22 cellular contexts compared by ENCODE assay signal in genomic region chr6:150777731-150778130, GRCh38.
DNase-seq lines count a peak whose midpoint lies in the region; ATAC-seq, FAIRE-seq and TF ChIP-seq lines count a peak whose summit lies in the region.
"Had no signal": no experiment of that assay in that cellular context is flagged by ENCODE, and none has a peak within 500 bp of the region (broad histone marks: within the 10 kb centered on the region; RNA-seq: fewer than 3 reads in every experiment).

No MANE protein-coding gene starts in this region.

- H3K4me3 ChIP-seq in left ventricle myocardium inferior = no peak overlapping the region
- H3K4me3 ChIP-seq in right atrium auricular region = no peak overlapping the region
- H3K4me3 ChIP-seq in astrocyte (ENCODE audit: insufficient read depth, low read depth, low read length) = no peak overlapping the region
- no peak overlapping the region for H3K4me3 ChIP-seq in osteoblast (ENCODE audit: insufficient read depth, low read length)
- no peak overlapping the region for H3K4me3 ChIP-seq in Caco-2 (ENCODE audit: low read depth, low read length)
- H3K4me3 ChIP-seq: A549, BLaER1, GM23248, K562 had no signal

- BruUV-seq in Caco-2 (replicated peaks; lab: Mats Ljungman, UMichigan) = no TSS peak

- POLR2A ChIA-PET in Caco-2 (lab: Charles Lee) = no interaction called here

- DNase-seq in left ventricle myocardium inferior (no peak), right atrium auricular region (ENCODE audit: low spot score) (no peak), astrocyte (ENCODE audit: low read depth) (no peak), osteoblast (ENCODE audit: insufficient read length, low spot score, missing footprints) (peak; percentile 6), GM19240 (ENCODE audit: insufficient read length, low spot score) (no peak), Caco-2 (no peak)
- DNase-seq: AML-193; Calu3; CD4-positive, alpha-beta memory T cell; DMS79 treated with DMSO at 0.1 percent for 48 hours; GF-D8; GM23248; HCEC 1CT; IMR-90 had no signal

- ATAC-seq in GM18907 (IDR thresholded peaks at IDR 0.05; ENCODE audit: unreplicated experiment) = no peak
- ATAC-seq: A549, K562 had no signal

- peaks cover 29% of the 10 kb centered on the region for H3K4me1 ChIP-seq in left ventricle myocardium inferior
- H3K4me1 ChIP-seq in right atrium auricular region = peaks cover 0 to 4% of the 10 kb centered on the region in 2 donors
- H3K4me1 ChIP-seq in astrocyte (ENCODE audit: insufficient read depth, low read length) = peaks cover 3% of the 10 kb centered on the region
- H3K4me1 ChIP-seq in osteoblast (ENCODE audit: insufficient read depth, low read length) = no peaks in the 10 kb centered on the region
- no peaks in the 10 kb centered on the region for H3K4me1 ChIP-seq in Caco-2
- H3K4me1 ChIP-seq: A549, BLaER1 had no signal

- H3K4me2 ChIP-seq in astrocyte (ENCODE audit: low read length) (no peak overlapping the region), osteoblast (ENCODE audit: insufficient read depth, low read length) (no peak overlapping the region)
- H3K4me2 ChIP-seq: A549, BLaER1 had no signal

- no peaks in the 10 kb centered on the region for H3K27me3 ChIP-seq in left ventricle myocardium inferior (ENCODE audit: low read depth)
- H3K27me3 ChIP-seq in right atrium auricular region = no peaks in the 10 kb centered on the region
- no peaks in the 10 kb centered on the region for H3K27me3 ChIP-seq in astrocyte (ENCODE audit: insufficient read depth, low read length)
- no peaks in the 10 kb centered on the region for H3K27me3 ChIP-seq in osteoblast (ENCODE audit: insufficient read depth, low read length)
- H3K27me3 ChIP-seq in Caco-2 (replicated peaks; ENCODE audit: control insufficient read depth, insufficient read depth, low read length) = no peaks in the 10 kb centered on the region
- H3K27me3 ChIP-seq: BLaER1 had no signal

- intact Hi-C loops in left ventricle myocardium inferior (cut with micrococcal nuclease) = no loop called here
- intact Hi-C loops in Caco-2 (cut with micrococcal nuclease; ENCODE audit: unreplicated experiment) = no loop called here

- H3K9me3 ChIP-seq in left ventricle myocardium inferior (replicated peaks) (peaks cover 15% of the 10 kb centered on the region), right atrium auricular region (peaks cover 0 to 10% of the 10 kb centered on the region in 2 donors), astrocyte (ENCODE audit: insufficient read depth, low read depth, low read length) (no peaks in the 10 kb centered on the region), osteoblast (ENCODE audit: low read depth, low read length) (peaks cover 5% of the 10 kb centered on the region), Caco-2 (0 out of 2 replicates have a peak, but pooled peaks cover 6% of the 10 kb centered on the region)

- TF ChIP-seq CTCF in left ventricle myocardium inferior (IDR thresholded peaks at IDR 0.05; ENCODE audit: borderline replicate concordance) (no peak), right atrium auricular region (IDR thresholded peaks at IDR 0.05) (no peak), astrocyte (IDR thresholded peaks at IDR 0.05; ENCODE audit: insufficient read depth, low read depth, low read length) (no peak), osteoblast (IDR thresholded peaks at IDR 0.05; ENCODE audit: extremely low read depth, low read depth, low read length) (no peak), Caco-2 (IDR thresholded peaks at IDR 0.05; ENCODE audit: insufficient read depth in 1 of 2, low read depth in 1 of 2, low read length in 1 of 2, severe bottlenecking in 1 of 2, unreplicated experiment in 1 of 2) (no peak)

- H3K36me3 ChIP-seq in left ventricle myocardium inferior = peaks cover 6% of the 10 kb centered on the region
- H3K36me3 ChIP-seq in right atrium auricular region = no peaks in the 10 kb centered on the region
- H3K36me3 ChIP-seq in astrocyte (ENCODE audit: insufficient read depth, low read length) = no peaks in the 10 kb centered on the region
- no peaks in the 10 kb centered on the region for H3K36me3 ChIP-seq in osteoblast (ENCODE audit: insufficient read depth, low read length)
- no peaks in the 10 kb centered on the region for H3K36me3 ChIP-seq in Caco-2 (ENCODE audit: control insufficient read depth, insufficient read depth, low read length)
- H3K36me3 ChIP-seq: BLaER1 had no signal

- H3K27me3 Mint-ChIP-seq in astrocyte (ENCODE audit: low read depth, unreplicated experiment) (no peaks in the 10 kb centered on the region), Caco-2 (ENCODE audit: insufficient read depth, unreplicated experiment) (no peaks in the 10 kb centered on the region)
- H3K27me3 Mint-ChIP-seq: CD4-positive, alpha-beta memory T cell had no signal

- peaks cover 16% of the 10 kb centered on the region for H3K36me3 Mint-ChIP-seq in astrocyte (ENCODE audit: low read depth, unreplicated experiment)
- H3K36me3 Mint-ChIP-seq in Caco-2 (ENCODE audit: insufficient read depth, unreplicated experiment) = peaks cover 42% of the 10 kb centered on the region
- H3K36me3 Mint-ChIP-seq: CD14-positive monocyte had no signal

- H3K9me3 Mint-ChIP-seq in astrocyte (ENCODE audit: unreplicated experiment) = peaks cover 8% of the 10 kb centered on the region
- H3K9me3 Mint-ChIP-seq in Caco-2 (ENCODE audit: unreplicated experiment) = peaks cover 10% of the 10 kb centered on the region

- H4K20me1 ChIP-seq in astrocyte (ENCODE audit: insufficient read depth, low read length) (no peaks in the 10 kb centered on the region), osteoblast (ENCODE audit: insufficient read depth, low read length) (no peaks in the 10 kb centered on the region)
- H4K20me1 ChIP-seq: BLaER1 had no signal

- H3K4me3 Mint-ChIP-seq in astrocyte (ENCODE audit: unreplicated experiment) (no peak overlapping the region), Caco-2 (ENCODE audit: unreplicated experiment) (no peak overlapping the region)
- H3K4me3 Mint-ChIP-seq: CD14-positive monocyte; CD4-positive, alpha-beta memory T cell had no signal

- H3K27ac ChIP-seq in left ventricle myocardium inferior (replicated peaks) = peak overlapping the region; percentile 32
- H3K27ac ChIP-seq in right atrium auricular region = no peak overlapping the region
- H3K27ac ChIP-seq in astrocyte (ENCODE audit: low read depth, low read length) = no peak overlapping the region
- no peak overlapping the region for H3K27ac ChIP-seq in osteoblast (ENCODE audit: low read depth, low read length)
- H3K27ac ChIP-seq: 22Rv1, A549, BLaER1, GM23248, HL-60 had no signal

- no peak for FAIRE-seq in astrocyte (lab: Jason Lieb, UNC)
- FAIRE-seq: A549, GM19239, K562 had no signal

- H3K4me1 Mint-ChIP-seq in astrocyte (ENCODE audit: low read depth, unreplicated experiment) (peaks cover 5% of the 10 kb centered on the region), Caco-2 (ENCODE audit: low read depth, unreplicated experiment) (no peaks in the 10 kb centered on the region)
- H3K4me1 Mint-ChIP-seq: CD4-positive, alpha-beta memory T cell had no signal

- H3K79me2 ChIP-seq in astrocyte (ENCODE audit: insufficient read depth, low read length) (no peaks in the 10 kb centered on the region), osteoblast (ENCODE audit: insufficient read depth, low read length) (no peaks in the 10 kb centered on the region)

- no peak overlapping the region for H3K9ac ChIP-seq in astrocyte (ENCODE audit: low read length)
- H3K9ac ChIP-seq: BLaER1, GM23248 had no signal

- H3K27ac Mint-ChIP-seq in astrocyte (ENCODE audit: unreplicated experiment) (peak overlapping the region; percentile 63), Caco-2 (ENCODE audit: unreplicated experiment) (no peak overlapping the region)
- H3K27ac Mint-ChIP-seq: CD14-positive monocyte; CD4-positive, alpha-beta memory T cell had no signal

- CTCF ChIA-PET in Caco-2 (lab: Charles Lee) = no interaction called here

- H2AFZ ChIP-seq in astrocyte (ENCODE audit: low read depth, low read length) (no peak overlapping the region), osteoblast (ENCODE audit: low read length) (no peak overlapping the region)
- H2AFZ ChIP-seq: GM23248 had no signal
